ENCODE assay signal across 2 cellular contexts in the genomic region with DNA sequence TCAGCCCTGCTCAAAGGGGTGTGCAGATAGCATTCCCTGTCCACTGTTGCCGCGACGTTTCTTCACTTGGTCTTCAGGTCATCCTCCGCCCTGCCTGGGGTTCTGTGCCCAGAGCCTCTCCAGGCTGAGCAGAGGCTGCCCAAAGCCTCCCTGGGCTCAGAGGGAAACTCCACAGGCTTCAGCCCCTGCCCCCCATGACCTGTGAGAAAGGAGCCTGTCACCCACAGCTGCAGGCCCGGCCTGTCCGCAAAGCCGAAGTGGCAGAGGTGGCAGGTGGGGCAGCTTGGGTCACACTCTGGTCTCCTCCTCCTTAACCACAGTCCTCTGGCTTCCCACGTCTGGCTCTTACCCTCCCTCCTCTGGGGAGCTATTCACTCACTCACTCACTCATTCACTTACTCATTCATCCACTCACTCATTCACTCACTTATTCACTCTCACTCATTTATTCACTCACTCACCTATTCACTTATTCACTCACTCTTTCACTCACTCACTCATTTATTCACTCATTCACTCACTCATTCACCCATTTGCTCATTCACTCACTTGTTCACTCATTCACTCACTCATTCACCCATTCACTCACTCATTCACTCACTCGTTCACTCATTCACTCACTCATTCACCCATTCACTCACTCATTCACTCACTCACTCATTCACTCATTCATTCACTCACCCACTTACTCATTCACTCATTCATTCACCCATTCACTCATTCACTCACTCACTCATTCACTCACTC.
TF ChIP-seq lines count a peak whose summit lies in the region.

No MANE protein-coding gene starts in this region.

TF ChIP-seq in HCT116, 20 proteins besides CTCF, POLR2A, EP300 and RAD21:
- TF ChIP-seq SIN3A (IDR thresholded peaks at IDR 0.05; ENCODE audit: low read depth) (no peak), ZNF274 (IDR thresholded peaks at IDR 0.05; ENCODE audit: low read depth, low read length) (no peak), YY1 (IDR thresholded peaks at IDR 0.05; ENCODE audit: extremely low read depth, insufficient replicate concordance, low read depth, low read length) (no peak), EZH2phosphoT487 (IDR thresholded peaks at IDR 0.05; ENCODE audit: borderline replicate concordance) (no peak), EGR1 (IDR thresholded peaks at IDR 0.05; ENCODE audit: low read depth) (no peak), SP1 (IDR thresholded peaks at IDR 0.05; ENCODE audit: low read depth) (no peak), EZH2 (IDR thresholded peaks at IDR 0.05) (no peak), SRF (IDR thresholded peaks at IDR 0.05; ENCODE audit: low read depth) (no peak), ELF1 (IDR thresholded peaks at IDR 0.05; ENCODE audit: borderline replicate concordance, low read depth) (no peak), ZFX (IDR thresholded peaks at IDR 0.05) (no peak), POLR2AphosphoS5 (IDR thresholded peaks at IDR 0.05; ENCODE audit: low read depth, low read length) (no peak)
- TF ChIP-seq, protein P1, sequence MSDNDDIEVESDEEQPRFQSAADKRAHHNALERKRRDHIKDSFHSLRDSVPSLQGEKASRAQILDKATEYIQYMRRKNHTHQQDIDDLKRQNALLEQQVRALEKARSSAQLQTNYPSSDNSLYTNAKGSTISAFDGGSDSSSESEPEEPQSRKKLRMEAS (IDR thresholded peaks at IDR 0.05) = no peak
- TF ChIP-seq, protein P2, sequence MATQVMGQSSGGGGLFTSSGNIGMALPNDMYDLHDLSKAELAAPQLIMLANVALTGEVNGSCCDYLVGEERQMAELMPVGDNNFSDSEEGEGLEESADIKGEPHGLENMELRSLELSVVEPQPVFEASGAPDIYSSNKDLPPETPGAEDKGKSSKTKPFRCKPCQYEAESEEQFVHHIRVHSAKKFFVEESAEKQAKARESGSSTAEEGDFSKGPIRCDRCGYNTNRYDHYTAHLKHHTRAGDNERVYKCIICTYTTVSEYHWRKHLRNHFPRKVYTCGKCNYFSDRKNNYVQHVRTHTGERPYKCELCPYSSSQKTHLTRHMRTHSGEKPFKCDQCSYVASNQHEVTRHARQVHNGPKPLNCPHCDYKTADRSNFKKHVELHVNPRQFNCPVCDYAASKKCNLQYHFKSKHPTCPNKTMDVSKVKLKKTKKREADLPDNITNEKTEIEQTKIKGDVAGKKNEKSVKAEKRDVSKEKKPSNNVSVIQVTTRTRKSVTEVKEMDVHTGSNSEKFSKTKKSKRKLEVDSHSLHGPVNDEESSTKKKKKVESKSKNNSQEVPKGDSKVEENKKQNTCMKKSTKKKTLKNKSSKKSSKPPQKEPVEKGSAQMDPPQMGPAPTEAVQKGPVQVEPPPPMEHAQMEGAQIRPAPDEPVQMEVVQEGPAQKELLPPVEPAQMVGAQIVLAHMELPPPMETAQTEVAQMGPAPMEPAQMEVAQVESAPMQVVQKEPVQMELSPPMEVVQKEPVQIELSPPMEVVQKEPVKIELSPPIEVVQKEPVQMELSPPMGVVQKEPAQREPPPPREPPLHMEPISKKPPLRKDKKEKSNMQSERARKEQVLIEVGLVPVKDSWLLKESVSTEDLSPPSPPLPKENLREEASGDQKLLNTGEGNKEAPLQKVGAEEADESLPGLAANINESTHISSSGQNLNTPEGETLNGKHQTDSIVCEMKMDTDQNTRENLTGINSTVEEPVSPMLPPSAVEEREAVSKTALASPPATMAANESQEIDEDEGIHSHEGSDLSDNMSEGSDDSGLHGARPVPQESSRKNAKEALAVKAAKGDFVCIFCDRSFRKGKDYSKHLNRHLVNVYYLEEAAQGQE (IDR thresholded peaks at IDR 0.05; ENCODE audit: low read depth) = no peak

TF ChIP-seq in GM12878, 131 proteins besides CTCF, POLR2A, EP300 and RAD21:
- TF ChIP-seq, protein P2 (IDR thresholded peaks at IDR 0.05; ENCODE audit: low read depth, low read length) = no peak
- no peak for TF ChIP-seq KDM1A (IDR thresholded peaks at IDR 0.05; ENCODE audit: borderline replicate concordance)
- TF ChIP-seq, protein P3, sequence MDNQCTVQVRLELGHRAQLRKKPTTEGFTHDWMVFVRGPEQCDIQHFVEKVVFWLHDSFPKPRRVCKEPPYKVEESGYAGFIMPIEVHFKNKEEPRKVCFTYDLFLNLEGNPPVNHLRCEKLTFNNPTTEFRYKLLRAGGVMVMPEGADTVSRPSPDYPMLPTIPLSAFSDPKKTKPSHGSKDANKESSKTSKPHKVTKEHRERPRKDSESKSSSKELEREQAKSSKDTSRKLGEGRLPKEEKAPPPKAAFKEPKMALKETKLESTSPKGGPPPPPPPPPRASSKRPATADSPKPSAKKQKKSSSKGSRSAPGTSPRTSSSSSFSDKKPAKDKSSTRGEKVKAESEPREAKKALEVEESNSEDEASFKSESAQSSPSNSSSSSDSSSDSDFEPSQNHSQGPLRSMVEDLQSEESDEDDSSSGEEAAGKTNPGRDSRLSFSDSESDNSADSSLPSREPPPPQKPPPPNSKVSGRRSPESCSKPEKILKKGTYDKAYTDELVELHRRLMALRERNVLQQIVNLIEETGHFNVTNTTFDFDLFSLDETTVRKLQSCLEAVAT (IDR thresholded peaks at IDR 0.05) = 0 out of 2 replicates have a peak, but pooled peaks have one; percentile 24
- peak; percentile 34; the same call in 1 of the 2 replicates for TF ChIP-seq NFIC (IDR thresholded peaks at IDR 0.05; ENCODE audit: low read depth, low read length)
- TF ChIP-seq NR2F1 (conservative IDR thresholded peaks at IDR 0.05) = peak; percentile 43; the same call in 1 of the 2 replicates
- TF ChIP-seq NBN (IDR thresholded peaks at IDR 0.05) = 0 out of 2 replicates have a peak, but pooled peaks have one; percentile 50
- TF ChIP-seq, protein P4, sequence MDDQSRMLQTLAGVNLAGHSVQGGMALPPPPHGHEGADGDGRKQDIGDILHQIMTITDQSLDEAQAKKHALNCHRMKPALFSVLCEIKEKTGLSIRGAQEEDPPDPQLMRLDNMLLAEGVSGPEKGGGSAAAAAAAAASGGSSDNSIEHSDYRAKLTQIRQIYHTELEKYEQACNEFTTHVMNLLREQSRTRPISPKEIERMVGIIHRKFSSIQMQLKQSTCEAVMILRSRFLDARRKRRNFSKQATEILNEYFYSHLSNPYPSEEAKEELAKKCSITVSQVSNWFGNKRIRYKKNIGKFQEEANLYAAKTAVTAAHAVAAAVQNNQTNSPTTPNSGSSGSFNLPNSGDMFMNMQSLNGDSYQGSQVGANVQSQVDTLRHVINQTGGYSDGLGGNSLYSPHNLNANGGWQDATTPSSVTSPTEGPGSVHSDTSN (IDR thresholded peaks at IDR 0.05; ENCODE audit: insufficient replicate concordance, low read depth, low read length) = peak; percentile 22
- TF ChIP-seq ZNF622 (IDR thresholded peaks at IDR 0.05) = no peak
- TF ChIP-seq, protein P5, sequence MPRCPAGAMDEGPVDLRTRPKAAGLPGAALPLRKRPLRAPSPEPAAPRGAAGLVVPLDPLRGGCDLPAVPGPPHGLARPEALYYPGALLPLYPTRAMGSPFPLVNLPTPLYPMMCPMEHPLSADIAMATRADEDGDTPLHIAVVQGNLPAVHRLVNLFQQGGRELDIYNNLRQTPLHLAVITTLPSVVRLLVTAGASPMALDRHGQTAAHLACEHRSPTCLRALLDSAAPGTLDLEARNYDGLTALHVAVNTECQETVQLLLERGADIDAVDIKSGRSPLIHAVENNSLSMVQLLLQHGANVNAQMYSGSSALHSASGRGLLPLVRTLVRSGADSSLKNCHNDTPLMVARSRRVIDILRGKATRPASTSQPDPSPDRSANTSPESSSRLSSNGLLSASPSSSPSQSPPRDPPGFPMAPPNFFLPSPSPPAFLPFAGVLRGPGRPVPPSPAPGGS (IDR thresholded peaks at IDR 0.05; ENCODE audit: borderline replicate concordance, insufficient read depth, low read depth, low read length, poor library complexity, severe bottlenecking) = peak; percentile 69
- TF ChIP-seq JUNB (IDR thresholded peaks at IDR 0.05) = no peak
- TF ChIP-seq HDGF (IDR thresholded peaks at IDR 0.05) = peak; percentile 33; the same call in 1 of the 2 replicates
- TF ChIP-seq ZNF24 (IDR thresholded peaks at IDR 0.05) = peak; percentile 99
- TF ChIP-seq RCOR1 (conservative IDR thresholded peaks at IDR 0.05; ENCODE audit: low read depth, low read length) = no peak
